Comparison of ENCODE assay signal across 8 cellular contexts in the genomic region with DNA sequence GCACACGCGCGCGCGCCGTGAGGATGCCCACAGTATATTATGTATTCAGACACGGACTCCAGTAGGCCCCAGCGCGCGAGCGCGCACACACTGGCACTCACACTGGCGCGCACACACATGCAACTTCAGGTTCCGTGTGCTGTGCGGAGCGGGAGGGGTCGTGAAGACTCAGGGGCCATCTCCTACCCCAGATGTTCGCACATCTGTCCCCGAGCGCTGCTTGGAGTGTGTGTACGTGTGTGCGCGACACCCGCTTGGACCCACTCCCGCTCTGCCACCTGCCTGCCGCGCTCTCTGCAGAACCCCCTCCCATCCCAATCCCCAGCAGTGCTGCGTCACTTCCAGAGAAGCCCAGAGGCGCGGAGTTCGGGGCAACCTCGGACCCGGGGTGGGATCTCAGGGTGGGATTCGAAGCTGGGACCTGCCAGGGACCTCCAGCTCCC. TPM values are rescaled to one million over a fixed set of nuclear protein-coding genes. Genes with fewer than 3 reads are reported as not detected.
DNase-seq lines count a peak whose midpoint lies in the region; ATAC-seq and TF ChIP-seq lines count a peak whose summit lies in the region.

No MANE protein-coding gene starts in this region.

- TF ChIP-seq CTCF in cardiac fibroblast (IDR thresholded peaks at IDR 0.05; ENCODE audit: low read depth, low read length) = no peak
- TF ChIP-seq CTCF in type B pancreatic cell (conservative IDR thresholded peaks at IDR 0.05) = no peak

- no peak for ATAC-seq in activated T-cell treated with anti-CD3 and anti-CD28 coated beads, Interleukin-2, amount 50 U/mL, for 4 hours
- no peak for ATAC-seq in memory B cell (ENCODE audit: low read depth)
- ATAC-seq in GM21515 (IDR thresholded peaks at IDR 0.05; ENCODE audit: unreplicated experiment) = no peak

- peaks cover 28% of the 10 kb centered on the region for H3K4me1 Mint-ChIP-seq in activated T-cell treated with anti-CD3 and anti-CD28 coated beads, Interleukin-2, amount 50 U/mL, for 4 hours (ENCODE audit: low read depth)
- H3K4me1 Mint-ChIP-seq in memory B cell (peaks cover 29% of the 10 kb centered on the region), type B pancreatic cell (ENCODE audit: unreplicated experiment) (peaks cover 51% of the 10 kb centered on the region)

- H3K9me3 Mint-ChIP-seq in activated T-cell treated with anti-CD3 and anti-CD28 coated beads, Interleukin-2, amount 50 U/mL, for 4 hours = no peaks in the 10 kb centered on the region
- H3K9me3 Mint-ChIP-seq in memory B cell = no peaks in the 10 kb centered on the region
- no peaks in the 10 kb centered on the region for H3K9me3 Mint-ChIP-seq in type B pancreatic cell

- no peaks in the 10 kb centered on the region for H3K36me3 Mint-ChIP-seq in activated T-cell treated with anti-CD3 and anti-CD28 coated beads, Interleukin-2, amount 50 U/mL, for 4 hours (ENCODE audit: insufficient read depth)
- H3K36me3 Mint-ChIP-seq in memory B cell (no peaks in the 10 kb centered on the region), type B pancreatic cell (peaks cover 8% of the 10 kb centered on the region)

- H3K27me3 Mint-ChIP-seq in activated T-cell treated with anti-CD3 and anti-CD28 coated beads, Interleukin-2, amount 50 U/mL, for 4 hours (ENCODE audit: low read depth) = peaks cover 74% of the 10 kb centered on the region
- H3K27me3 Mint-ChIP-seq in memory B cell = peaks cover 13% of the 10 kb centered on the region
- H3K27me3 Mint-ChIP-seq in type B pancreatic cell = peaks cover 74% of the 10 kb centered on the region

- peak overlapping the region; percentile 43 for H3K4me3 Mint-ChIP-seq in activated T-cell treated with anti-CD3 and anti-CD28 coated beads, Interleukin-2, amount 50 U/mL, for 4 hours
- peak overlapping the region; percentile 81 for H3K4me3 Mint-ChIP-seq in memory B cell
- H3K4me3 Mint-ChIP-seq in type B pancreatic cell = peak overlapping the region; percentile 91

- H3K27ac Mint-ChIP-seq in memory B cell = no peak overlapping the region
- H3K27ac Mint-ChIP-seq in type B pancreatic cell = peak overlapping the region; percentile 63

- peak overlapping the region; percentile 62 to 79 for H3K4me3 ChIP-seq in cardiac fibroblast (replicated peaks in 1 of 2; ENCODE audit: low read depth in 2 of 2, low read length in 2 of 2)

- DNase-seq in activated T-cell treated with anti-CD3 and anti-CD28 coated beads, Interleukin-2, amount 50 U/mL, for 4 hours = no peak
- DNase-seq in activated T-cell treated with anti-CD3 and anti-CD28 coated beads for 4 hours (no peak), cardiac fibroblast (ENCODE audit: low read depth in 2 of 2) (no peak), memory B cell (ENCODE audit: low spot score in 2 of 2) (no peak), type B pancreatic cell (ENCODE audit: extremely low spot score, unreplicated experiment) (no peak), AG08396 (ENCODE audit: low spot score) (no peak), GOT3 (lab: John Stamatoyannopoulos, UW) (no peak)

RNA-seq across cellular contexts. Expression of gene NRP2, which starts 2.6 kb away (rescaled TPM):
- 1 to 10 TPM; 1.6 to 3.2 (median 1.6) TPM for total RNA-seq in activated T-cell treated with anti-CD3 and anti-CD28 coated beads, Interleukin-2, amount 50 U/mL, for 4 hours
- 18.7 and 109 TPM in 2 replicates for total RNA-seq in type B pancreatic cell (ENCODE audit: low replicate concordance)
